In genomic region chr21:29083306-29083705, GRCh38 we compare ENCODE assay signal across 19 cellular contexts. TPM values are rescaled to one million over a fixed set of nuclear protein-coding genes. Genes with fewer than 3 reads are reported as not detected.
"Had no signal": no experiment of that assay in that cellular context is flagged by ENCODE, and none has a peak within 500 bp of the region (broad histone marks: within the 10 kb centered on the region; RNA-seq: fewer than 3 reads in every experiment).

No MANE protein-coding gene starts in this region.

- H3K4me3 ChIP-seq: cardiac muscle cell, SJSA1 had no signal

- H3K27ac ChIP-seq: brain microvascular endothelial cell, cardiac muscle cell, SJSA1, VCaP had no signal

- DNase-seq: activated CD4-positive, alpha-beta memory T cell treated with anti-CD3 and anti-CD28 coated beads, Interleukin-2, amount 10 ng/mL, durations not matched to agents 7 days and 5 days; activated CD4-positive, alpha-beta T cell treated with anti-CD3 and anti-CD28 coated beads, Interleukin-2, amount 10 ng/mL, durations not matched to agents 7 days and 5 days; activated CD4-positive, CD25-positive, alpha-beta regulatory T cell; activated T-cell treated with anti-CD3 and anti-CD28 coated beads for 4 hours; brain microvascular endothelial cell; cerebellar nuclear complex; Karpas-422; MM.1S; NCI-H1105; NCI-H1436; NCI-H1694 treated with DMSO at 0.1 percent for 48 hours; NCI-H2081; NCI-H510A treated with DMSO at 0.1 percent for 48 hours; PC-3; SHP77 had no signal

- H3K9me3 Mint-ChIP-seq: activated CD4-positive, alpha-beta memory T cell treated with anti-CD3 and anti-CD28 coated beads, Interleukin-2, amount 10 ng/mL, durations not matched to agents 7 days and 5 days; activated CD4-positive, alpha-beta T cell treated with anti-CD3 and anti-CD28 coated beads, Interleukin-2, amount 10 ng/mL, durations not matched to agents 7 days and 5 days had no signal

- H3K4me3 Mint-ChIP-seq: activated CD4-positive, alpha-beta memory T cell treated with anti-CD3 and anti-CD28 coated beads, Interleukin-2, amount 10 ng/mL, durations not matched to agents 7 days and 5 days; activated CD4-positive, alpha-beta T cell treated with anti-CD3 and anti-CD28 coated beads, Interleukin-2, amount 10 ng/mL, durations not matched to agents 7 days and 5 days had no signal

- H3K9me3 ChIP-seq: SJSA1 had no signal

- H3K27ac Mint-ChIP-seq: activated CD4-positive, alpha-beta memory T cell treated with anti-CD3 and anti-CD28 coated beads, Interleukin-2, amount 10 ng/mL, durations not matched to agents 7 days and 5 days; activated CD4-positive, alpha-beta T cell treated with anti-CD3 and anti-CD28 coated beads, Interleukin-2, amount 10 ng/mL, durations not matched to agents 7 days and 5 days; activated naive CD4-positive, alpha-beta T cell treated with anti-CD3 and anti-CD28 coated beads, Interleukin-2, amount 50 U/mL, for 72 hours had no signal

- H3K27me3 ChIP-seq: brain microvascular endothelial cell, cardiac muscle cell, SJSA1 had no signal

- ATAC-seq: activated naive CD4-positive, alpha-beta T cell treated with anti-CD3 and anti-CD28 coated beads, Interleukin-2, amount 50 U/mL, for 72 hours; PC-3 had no signal

- H3K36me3 ChIP-seq: brain microvascular endothelial cell, cardiac muscle cell, SJSA1 had no signal

- H3K27me3 Mint-ChIP-seq: activated CD4-positive, alpha-beta memory T cell treated with anti-CD3 and anti-CD28 coated beads, Interleukin-2, amount 10 ng/mL, durations not matched to agents 7 days and 5 days; activated CD4-positive, alpha-beta T cell treated with anti-CD3 and anti-CD28 coated beads, Interleukin-2, amount 10 ng/mL, durations not matched to agents 7 days and 5 days had no signal

RNA-seq across cellular contexts. Expression of gene MAP3K7CL, which starts 47.1 kb away (rescaled TPM):
- polyA plus RNA-seq: cardiac muscle cell had no signal
